20 cellular contexts compared by ENCODE assay signal in the genomic region with DNA sequence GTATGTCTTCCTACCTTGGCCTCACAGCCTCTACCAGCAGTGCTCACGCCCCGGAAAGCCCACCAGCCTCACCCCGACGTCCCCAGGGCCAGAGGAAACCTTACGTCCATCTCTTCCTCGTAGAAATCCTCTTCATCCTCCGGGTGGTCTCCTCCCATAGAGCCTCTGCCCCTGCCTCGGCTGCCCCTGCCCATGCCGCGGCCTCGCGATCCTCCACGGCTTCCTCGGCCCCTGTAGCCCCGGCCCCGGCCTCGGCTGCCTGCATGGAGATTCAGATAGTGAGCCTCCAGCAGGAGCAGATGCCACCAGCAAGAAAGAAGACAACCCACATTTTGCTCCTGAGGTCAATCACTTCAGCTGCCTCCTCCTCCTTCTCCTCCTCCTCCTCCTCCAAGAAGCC.
"Had no signal": no experiment of that assay in that cellular context is flagged by ENCODE, and none has a peak within 500 bp of the region (broad histone marks: within the 10 kb centered on the region; RNA-seq: fewer than 3 reads in every experiment).

No MANE protein-coding gene starts in this region.

- ATAC-seq: left cardiac atrium had no signal

- H3K4me1 ChIP-seq: breast epithelium, esophagus squamous epithelium had no signal

- H3K4me3 ChIP-seq: breast epithelium, esophagus squamous epithelium, lung, stomach, thoracic aorta had no signal

- DNase-seq: activated CD4-positive, alpha-beta T cell treated with anti-CD3 and anti-CD28 coated beads for 4 hours; activated T-cell treated with anti-CD3 and anti-CD28 coated beads, Interleukin-2, amount 50 U/mL, for 48 hours; aorta; esophagus squamous epithelium; foreskin fibroblast; glutamatergic neuron; immature natural killer cell; left cardiac atrium; nephron progenitor cell; SK-N-SH; stimulated activated CD4-positive, alpha-beta T cell treated with anti-CD3 and anti-CD28 coated beads, Interleukin-12 subunit alpha, Interleukin-12 subunit beta, amount 100 ng/mL, for 4 hours; stimulated activated CD4-positive, alpha-beta T cell treated with anti-CD3 and anti-CD28 coated beads, Interleukin-2, amount 100 ng/mL, for 48 hours; stimulated activated CD8-positive, alpha-beta memory T cell treated with anti-CD3 and anti-CD28 coated beads, Interleukin-4, amount 100 ng/mL, for 48 hours; stomach; T-helper 1 cell; WERI-Rb-1 had no signal

- H3K27me3 ChIP-seq: breast epithelium, esophagus squamous epithelium, stomach had no signal

- H3K9me3 Mint-ChIP-seq: immature natural killer cell, nephron progenitor cell had no signal

- H3K4me3 Mint-ChIP-seq: activated naive CD8-positive, alpha-beta T cell; immature natural killer cell; nephron progenitor cell had no signal

- H3K36me3 ChIP-seq: breast epithelium had no signal

- H3K27me3 Mint-ChIP-seq: activated naive CD8-positive, alpha-beta T cell had no signal

- H3K27ac Mint-ChIP-seq: activated naive CD8-positive, alpha-beta T cell; nephron progenitor cell had no signal

- H3K4me1 Mint-ChIP-seq: immature natural killer cell had no signal

- H3K9me3 ChIP-seq: breast epithelium, esophagus squamous epithelium, SK-N-SH, stomach, thoracic aorta had no signal

- H3K27ac ChIP-seq: breast epithelium, esophagus squamous epithelium, thoracic aorta, WERI-Rb-1 had no signal
